15 cellular contexts compared by ENCODE assay signal in genomic region chr9:14103115-14103514, GRCh38.
DNase-seq lines count a peak whose midpoint lies in the region; ATAC-seq and TF ChIP-seq lines count a peak whose summit lies in the region.
"Had no signal": no experiment of that assay in that cellular context is flagged by ENCODE, and none has a peak within 500 bp of the region (broad histone marks: within the 10 kb centered on the region; RNA-seq: fewer than 3 reads in every experiment).

No MANE protein-coding gene starts in this region.

- no peak for TF ChIP-seq CTCF in ascending aorta (IDR thresholded peaks at IDR 0.05)
- no peak for TF ChIP-seq CTCF in smooth muscle cell (IDR thresholded peaks at IDR 0.05; ENCODE audit: borderline replicate concordance, insufficient read depth, poor library complexity, severe bottlenecking)
- TF ChIP-seq CTCF in GM10248 (IDR thresholded peaks at IDR 0.05; ENCODE audit: control extremely low read depth, extremely low read depth, low read depth, missing control alignments) = no peak

- no peak overlapping the region for H3K9ac ChIP-seq in smooth muscle cell (ENCODE audit: low read depth)
- H3K9ac ChIP-seq: BLaER1 had no signal

- H2AFZ ChIP-seq in smooth muscle cell (ENCODE audit: low read depth) = peak overlapping the region; percentile 42

- no peaks in the 10 kb centered on the region for H3F3A ChIP-seq in smooth muscle cell (ENCODE audit: low read depth)

- ATAC-seq in naive thymus-derived CD4-positive, alpha-beta T cell = no peak
- ATAC-seq: activated T-helper 17 cell treated with anti-CD3 and anti-CD28 coated beads, Interleukin-2, amount 50 U/mL, for 72 hours; left lobe of liver had no signal

- H3K4me1 ChIP-seq in ascending aorta (peaks cover 0 to 3% of the 10 kb centered on the region in 2 donors), smooth muscle cell (ENCODE audit: low read depth) (peaks cover 3% of the 10 kb centered on the region)
- no peaks in the 10 kb centered on the region for H3K4me1 ChIP-seq in naive thymus-derived CD4-positive, alpha-beta T cell (ENCODE audit: control insufficient read depth in 2 of 2, insufficient read depth in 2 of 2, low read length in 2 of 2)
- H3K4me1 ChIP-seq: BLaER1 had no signal

- H3K36me3 ChIP-seq in ascending aorta (peaks cover 0 to 5% of the 10 kb centered on the region in 2 donors), smooth muscle cell (ENCODE audit: low read depth) (no peaks in the 10 kb centered on the region)
- no peaks in the 10 kb centered on the region for H3K36me3 ChIP-seq in naive thymus-derived CD4-positive, alpha-beta T cell (ENCODE audit: control insufficient read depth in 2 of 3, insufficient read depth in 3 of 3, low read length in 3 of 3)
- H3K36me3 ChIP-seq: BLaER1, ovary had no signal

- CTCF ChIA-PET in HEK293T (lab: Yijun Ruan, JAX) = interaction anchor here (0.6 kb wide), 1 partner anchor 116 kb away, joined by 6 read pairs; no protein-coding TSS in a partner anchor
- CTCF ChIA-PET in naive thymus-derived CD4-positive, alpha-beta T cell (lab: Charles Lee) = no interaction called here
- CTCF ChIA-PET in GM10248 (lab: Yijun Ruan, JAX) = interaction anchor here (1.0 to 1.9 kb wide), 2 partner anchors 9 to 12 kb away, joined by 4 to 5 read pairs; no protein-coding TSS in a partner anchor

- DNase-seq in HEK293T (ENCODE audit: extremely low spot score) (no peak), ascending aorta (ENCODE audit: low spot score in 2 of 2) (no peak), hepatic stellate cell (ENCODE audit: low spot score) (peak; percentile 12), smooth muscle cell (lab: John Stamatoyannopoulos, UW; ENCODE audit: unreplicated experiment) (no peak), SIG-M5 treated with dmso at 0.1 percent for 504 hours (lab: John Stamatoyannopoulos, UW; ENCODE audit: unreplicated experiment) (no peak), GM10248 (ENCODE audit: extremely low spot score) (no peak)
- DNase-seq in naive thymus-derived CD4-positive, alpha-beta T cell = no peak
- DNase-seq: NCI-H1105; NCI-H2171 treated with DMSO at 0.1 percent for 48 hours; ovary; stimulated activated CD4-positive, alpha-beta T cell treated with anti-CD3 and anti-CD28 coated beads, Interleukin-2, amount 100 ng/mL, for 24 hours had no signal

- no peak overlapping the region for H3K27ac Mint-ChIP-seq in naive thymus-derived CD4-positive, alpha-beta T cell
- H3K27ac Mint-ChIP-seq: activated T-helper 17 cell treated with anti-CD3 and anti-CD28 coated beads, Interleukin-2, amount 50 U/mL, for 72 hours; T-helper 2 cell treated with Interferon-gamma antibody and Interleukin-4, amounts not matched to agents 5 μg/mL and 100 μg/mL, for 36 hours had no signal

- H3K27me3 Mint-ChIP-seq in naive thymus-derived CD4-positive, alpha-beta T cell = no peaks in the 10 kb centered on the region
- H3K27me3 Mint-ChIP-seq: activated T-helper 17 cell treated with anti-CD3 and anti-CD28 coated beads, Interleukin-2, amount 50 U/mL, for 72 hours had no signal

- peak overlapping the region; percentile 24 to 39 for H3K27ac ChIP-seq in ascending aorta
- H3K27ac ChIP-seq in smooth muscle cell (ENCODE audit: low read depth) = no peak overlapping the region
- H3K27ac ChIP-seq in naive thymus-derived CD4-positive, alpha-beta T cell (ENCODE audit: low read depth, low read length) = no peak overlapping the region
- H3K27ac ChIP-seq: BLaER1, ovary had no signal

- intact Hi-C loops in ascending aorta (cut with DNase I) = no loop called here
- intact Hi-C loops in naive thymus-derived CD4-positive, alpha-beta T cell (cut with micrococcal nuclease) = loop anchor here in 1 of 2 donors (10.0 kb wide), 1 partner anchor 48 kb away; no protein-coding TSS in a partner anchor

- H3K36me3 Mint-ChIP-seq in naive thymus-derived CD4-positive, alpha-beta T cell = no peaks in the 10 kb centered on the region

- no peaks in the 10 kb centered on the region for H3K27me3 ChIP-seq in ascending aorta
- no peaks in the 10 kb centered on the region for H3K27me3 ChIP-seq in smooth muscle cell (ENCODE audit: low read depth)
- no peaks in the 10 kb centered on the region for H3K27me3 ChIP-seq in naive thymus-derived CD4-positive, alpha-beta T cell (ENCODE audit: control insufficient read depth in 2 of 2, insufficient read depth in 2 of 2, low read length in 2 of 2)
- H3K27me3 ChIP-seq: BLaER1, ovary had no signal

- H3K79me2 ChIP-seq in smooth muscle cell (ENCODE audit: low read depth) = no peaks in the 10 kb centered on the region

- POLR2A ChIA-PET in HEK293T (lab: Yijun Ruan, JAX) = no interaction called here
- POLR2A ChIA-PET in naive thymus-derived CD4-positive, alpha-beta T cell (lab: Charles Lee) = no interaction called here
- POLR2A ChIA-PET in GM10248 (lab: Yijun Ruan, JAX) = no interaction called here

- H3K9me3 ChIP-seq in ascending aorta (no peaks in the 10 kb centered on the region), smooth muscle cell (replicated peaks; ENCODE audit: low read depth) (no peaks in the 10 kb centered on the region)
- H3K9me3 ChIP-seq in naive thymus-derived CD4-positive, alpha-beta T cell (ENCODE audit: control insufficient read depth in 2 of 3, low read length in 3 of 3) = no peaks in the 10 kb centered on the region
- H3K9me3 ChIP-seq: BLaER1, ovary had no signal

- 22% methylated on average over 3 of the region's 3 CpGs for WGBS in smooth muscle cell (ENCODE audit: low lambda C conversion rate)

- H3K4me1 Mint-ChIP-seq in naive thymus-derived CD4-positive, alpha-beta T cell = no peaks in the 10 kb centered on the region
- H3K4me1 Mint-ChIP-seq: activated T-helper 17 cell treated with anti-CD3 and anti-CD28 coated beads, Interleukin-2, amount 50 U/mL, for 72 hours had no signal

- no peak overlapping the region for H3K4me3 Mint-ChIP-seq in naive thymus-derived CD4-positive, alpha-beta T cell
- H3K4me3 Mint-ChIP-seq: activated T-helper 17 cell treated with anti-CD3 and anti-CD28 coated beads, Interleukin-2, amount 50 U/mL, for 72 hours; T-helper 2 cell treated with Interferon-gamma antibody and Interleukin-4, amounts not matched to agents 5 μg/mL and 100 μg/mL, for 36 hours had no signal

- peaks cover 0 to 5% (median 0%) of the 10 kb centered on the region in 11 donors for H3K9me3 Mint-ChIP-seq in naive thymus-derived CD4-positive, alpha-beta T cell
- H3K9me3 Mint-ChIP-seq: activated T-helper 17 cell treated with anti-CD3 and anti-CD28 coated beads, Interleukin-2, amount 50 U/mL, for 72 hours; T-helper 2 cell treated with Interferon-gamma antibody and Interleukin-4, amounts not matched to agents 5 μg/mL and 100 μg/mL, for 36 hours had no signal

- H4K20me1 ChIP-seq in smooth muscle cell (ENCODE audit: low read depth) = no peaks in the 10 kb centered on the region
- H4K20me1 ChIP-seq: BLaER1 had no signal

- peak overlapping the region; percentile 11 to 45 for H3K4me3 ChIP-seq in ascending aorta
- H3K4me3 ChIP-seq in smooth muscle cell = peak overlapping the region; percentile 2
- H3K4me3 ChIP-seq in naive thymus-derived CD4-positive, alpha-beta T cell (ENCODE audit: low read length) = no peak overlapping the region
- H3K4me3 ChIP-seq: BLaER1, ovary had no signal

- H3K4me2 ChIP-seq in smooth muscle cell = peak overlapping the region; percentile 31
- H3K4me2 ChIP-seq: BLaER1 had no signal

TF ChIP-seq in HEK293T, 16 proteins besides CTCF, POLR2A, EP300 and RAD21:
- TF ChIP-seq ARNT (IDR thresholded peaks at IDR 0.05) (no peak), PKNOX1 (IDR thresholded peaks at IDR 0.05) (peak; percentile 74)

Comparison
In these comparisons a context has a peak if more than half of its experiments do, and no peak if none do; other contexts are left out.
1. H3K27ac ChIP-seq: peak in ascending aorta (2 of 2); none in smooth muscle cell (single experiment) and naive thymus-derived CD4-positive, alpha-beta T cell (single experiment).